In genomic region chr17:75723201-75723930, GRCh38 we compare ENCODE assay signal across 16 cellular contexts. TPM values are rescaled to one million over a fixed set of nuclear protein-coding genes. Genes with fewer than 3 reads are reported as not detected.
DNase-seq lines count a peak whose midpoint lies in the region; ATAC-seq and TF ChIP-seq lines count a peak whose summit lies in the region.
"Had no signal": no experiment of that assay in that cellular context is flagged by ENCODE, and none has a peak within 500 bp of the region (broad histone marks: within the 10 kb centered on the region; RNA-seq: fewer than 3 reads in every experiment).

No MANE protein-coding gene starts in this region.

- intact Hi-C loops in natural killer cell (cut with micrococcal nuclease) (no loop called here), dorsolateral prefrontal cortex (cut with DNase I) (no loop called here), vagina (cut with DNase I) (no loop called here)

- no peaks in the 10 kb centered on the region for H3K79me2 ChIP-seq in mesendoderm (ENCODE audit: control insufficient read depth, insufficient read depth, low read length)

- TF ChIP-seq CTCF in natural killer cell (IDR thresholded peaks at IDR 0.05) (no peak), dorsolateral prefrontal cortex (IDR thresholded peaks at IDR 0.05 in 54 of 56, conservative IDR thresholded peaks at IDR 0.05 in 2 of 56; ENCODE audit: low read depth in 1 of 56, partially characterized antibody in 56 of 56) (no peak), vagina (IDR thresholded peaks at IDR 0.05) (no peak)

- no peak overlapping the region for H2BK120ac ChIP-seq in mesendoderm (ENCODE audit: low read depth, low read length)

- H3K9me3 ChIP-seq in vagina = no peaks in the 10 kb centered on the region

- no peak overlapping the region for H3K9ac ChIP-seq in mesendoderm (ENCODE audit: low read length)
- H3K9ac ChIP-seq: KMS-11 had no signal

- H3K56ac ChIP-seq in mesendoderm (ENCODE audit: low read length) = peak overlapping the region; percentile 25

- no peak overlapping the region for H2BK5ac ChIP-seq in mesendoderm (ENCODE audit: low read length)

- H3K27ac ChIP-seq in dorsolateral prefrontal cortex = peak overlapping the region in 48 of 59 donors; percentile 5 to 95 (median 69)
- no peak overlapping the region for H3K27ac ChIP-seq in mesendoderm (ENCODE audit: low read depth, low read length)
- peak overlapping the region; percentile 75 for H3K27ac ChIP-seq in vagina
- H3K27ac ChIP-seq: KMS-11 had no signal

- ATAC-seq in natural killer cell = no peak
- no peak for ATAC-seq in natural killer cell treated with Interleukin-12 subunit alpha and Interleukin-12 subunit beta and Interleukin-15 and Interleukin-18, amount 100 ng/mL, for 72 hours
- no peak for ATAC-seq in HG03342 (IDR thresholded peaks at IDR 0.05; ENCODE audit: unreplicated experiment)
- ATAC-seq in HG02973 (IDR thresholded peaks at IDR 0.05; ENCODE audit: unreplicated experiment) = no peak
- ATAC-seq: naive thymus-derived CD8-positive, alpha-beta T cell; stimulated activated naive B cell treated with anti-CD40 and anti-IgM and Interleukin-4, amounts not matched to agents 10 μg/mL and 1 μg/mL and 100 μg/mL, for 72 hours had no signal

- peaks cover 0 to 3% of the 10 kb centered on the region in 2 donors for H3K27me3 Mint-ChIP-seq in natural killer cell (ENCODE audit: low read depth in 2 of 2)
- H3K27me3 Mint-ChIP-seq in natural killer cell treated with Interleukin-12 subunit alpha and Interleukin-12 subunit beta and Interleukin-15 and Interleukin-18, amount 100 ng/mL, for 72 hours = no peaks in the 10 kb centered on the region
- H3K27me3 Mint-ChIP-seq: activated naive CD4-positive, alpha-beta T cell treated with anti-CD3 and anti-CD28 coated beads, Interleukin-2, amount 50 U/mL, for 24 hours had no signal

- no CpG with 5 or more reads among the region's 16 CpGs for WGBS in mesendoderm (ENCODE audit: extremely low coverage, insufficient coverage, low lambda C conversion rate)

- no peak overlapping the region for H3K4me2 ChIP-seq in mesendoderm (ENCODE audit: low read length)
- H3K4me2 ChIP-seq: KMS-11 had no signal

- H3K23ac ChIP-seq in mesendoderm (ENCODE audit: low read length) = no peak overlapping the region

- no peak overlapping the region for H2BK15ac ChIP-seq in mesendoderm (replicated peaks; ENCODE audit: low read depth)

- no peaks in the 10 kb centered on the region for H3K36me3 Mint-ChIP-seq in natural killer cell
- H3K36me3 Mint-ChIP-seq in natural killer cell treated with Interleukin-12 subunit alpha and Interleukin-12 subunit beta and Interleukin-15 and Interleukin-18, amount 100 ng/mL, for 72 hours = no peaks in the 10 kb centered on the region
- H3K36me3 Mint-ChIP-seq: activated naive CD4-positive, alpha-beta T cell treated with anti-CD3 and anti-CD28 coated beads, Interleukin-2, amount 50 U/mL, for 24 hours; naive thymus-derived CD8-positive, alpha-beta T cell; stimulated activated naive B cell treated with anti-CD40 and anti-IgM and Interleukin-4, amounts not matched to agents 10 μg/mL and 1 μg/mL and 100 μg/mL, for 72 hours had no signal

- H4K8ac ChIP-seq in mesendoderm (ENCODE audit: low read depth, low read length) = no peak overlapping the region

- no peak overlapping the region for H3K4ac ChIP-seq in mesendoderm (ENCODE audit: low read depth, low read length)

- H3K79me1 ChIP-seq in mesendoderm (ENCODE audit: low read length) = no peaks in the 10 kb centered on the region

- no peaks in the 10 kb centered on the region for H3K9me3 Mint-ChIP-seq in natural killer cell
- no peaks in the 10 kb centered on the region for H3K9me3 Mint-ChIP-seq in natural killer cell treated with Interleukin-12 subunit alpha and Interleukin-12 subunit beta and Interleukin-15 and Interleukin-18, amount 100 ng/mL, for 72 hours
- H3K9me3 Mint-ChIP-seq: activated naive CD4-positive, alpha-beta T cell treated with anti-CD3 and anti-CD28 coated beads, Interleukin-2, amount 50 U/mL, for 24 hours; naive thymus-derived CD8-positive, alpha-beta T cell; stimulated activated naive B cell treated with anti-CD40 and anti-IgM and Interleukin-4, amounts not matched to agents 10 μg/mL and 1 μg/mL and 100 μg/mL, for 72 hours had no signal

- no peak overlapping the region for H2AK5ac ChIP-seq in mesendoderm (ENCODE audit: low read length)

- H3K4me1 Mint-ChIP-seq in natural killer cell = peaks cover 0 to 10% of the 10 kb centered on the region in 2 donors
- peaks cover 4 to 6% of the 10 kb centered on the region in 2 donors for H3K4me1 Mint-ChIP-seq in natural killer cell treated with Interleukin-12 subunit alpha and Interleukin-12 subunit beta and Interleukin-15 and Interleukin-18, amount 100 ng/mL, for 72 hours (ENCODE audit: low read depth in 2 of 2)

- peak overlapping the region in 14 of 59 donors; percentile 12 to 72 (median 25) for H3K4me3 ChIP-seq in dorsolateral prefrontal cortex
- no peak overlapping the region for H3K4me3 ChIP-seq in mesendoderm (ENCODE audit: low read length)
- peak overlapping the region; percentile 50 to 63 for H3K4me3 ChIP-seq in vagina

- DNase-seq in natural killer cell (no peak), dorsolateral prefrontal cortex (no peak), mesendoderm (no peak), vagina (ENCODE audit: extremely low spot score in 2 of 2) (no peak), pons (ENCODE audit: low spot score) (no peak)
- no peak for DNase-seq in natural killer cell treated with Interleukin-12 subunit alpha and Interleukin-12 subunit beta and Interleukin-15 and Interleukin-18, amount 100 ng/mL, for 72 hours (ENCODE audit: low spot score)
- DNase-seq: DND-41; effector CD8-positive, alpha-beta T cell; naive thymus-derived CD8-positive, alpha-beta T cell; NCI-H526 treated with DMSO at 0.1 percent for 48 hours; stimulated activated naive B cell treated with anti-CD40 and anti-IgM and Interleukin-4, amounts not matched to agents 10 μg/mL and 1 μg/mL and 100 μg/mL, for 72 hours; SW 1271 had no signal

- H3K27ac Mint-ChIP-seq in natural killer cell = no peak overlapping the region
- no peak overlapping the region for H3K27ac Mint-ChIP-seq in natural killer cell treated with Interleukin-12 subunit alpha and Interleukin-12 subunit beta and Interleukin-15 and Interleukin-18, amount 100 ng/mL, for 72 hours
- H3K27ac Mint-ChIP-seq: activated naive CD4-positive, alpha-beta T cell treated with anti-CD3 and anti-CD28 coated beads, Interleukin-2, amount 50 U/mL, for 24 hours; stimulated activated naive B cell treated with anti-CD40 and anti-IgM and Interleukin-4, amounts not matched to agents 10 μg/mL and 1 μg/mL and 100 μg/mL, for 72 hours had no signal

- H3K18ac ChIP-seq in mesendoderm (ENCODE audit: low read length) = no peak overlapping the region

- H3K27me3 ChIP-seq in dorsolateral prefrontal cortex (peaks cover 0 to 36% (median 11%) of the 10 kb centered on the region in 45 donors), mesendoderm (ENCODE audit: insufficient read depth, low read length, poor library complexity) (peaks cover 5% of the 10 kb centered on the region), vagina (no peaks in the 10 kb centered on the region)

- no peak overlapping the region for H4K5ac ChIP-seq in mesendoderm (ENCODE audit: low read length)

- H3K4me1 ChIP-seq in mesendoderm (ENCODE audit: control insufficient read depth, low read depth, low read length) (no peaks in the 10 kb centered on the region), vagina (peaks cover 21% of the 10 kb centered on the region)

- H3K4me3 Mint-ChIP-seq in natural killer cell = peak overlapping the region; percentile 17
- H3K4me3 Mint-ChIP-seq in natural killer cell treated with Interleukin-12 subunit alpha and Interleukin-12 subunit beta and Interleukin-15 and Interleukin-18, amount 100 ng/mL, for 72 hours = no peak overlapping the region
- H3K4me3 Mint-ChIP-seq: activated naive CD4-positive, alpha-beta T cell treated with anti-CD3 and anti-CD28 coated beads, Interleukin-2, amount 50 U/mL, for 24 hours; stimulated activated naive B cell treated with anti-CD40 and anti-IgM and Interleukin-4, amounts not matched to agents 10 μg/mL and 1 μg/mL and 100 μg/mL, for 72 hours had no signal

- no peak for TF ChIP-seq POLR2A in vagina (IDR thresholded peaks at IDR 0.05)

- no peaks in the 10 kb centered on the region for H3K36me3 ChIP-seq in mesendoderm (ENCODE audit: control insufficient read depth, insufficient read depth, low read length)
- H3K36me3 ChIP-seq in vagina = no peaks in the 10 kb centered on the region

RNA-seq across cellular contexts. Expression of gene ITGB4, which starts 2.1 kb away (rescaled TPM):
- total RNA-seq in natural killer cell = 1 to 10 TPM in 1 of 3 donors, under 1 TPM in 2; 0.38 to 1.0 (median 0.68) TPM
- total RNA-seq in natural killer cell treated with Interleukin-12 subunit alpha and Interleukin-12 subunit beta and Interleukin-15 and Interleukin-18, amount 100 ng/mL, for 72 hours = under 1 TPM in 1 of 2 donors, not detected in 1; 0.90 TPM
- total RNA-seq in dorsolateral prefrontal cortex = 100 to 1,000 TPM in 39 of 120 experiments, 10 to 100 TPM in 81; 27.8 to 292 (median 83.1) TPM
- 1.0 TPM for polyA plus RNA-seq in mesendoderm (2013, experiment 1 of 2)
- polyA plus RNA-seq in mesendoderm (2013, experiment 2 of 2) = 1.4 TPM
- 169 TPM for total RNA-seq in vagina

RNA-seq across cellular contexts. Expression of gene GALK1, which starts 41.6 kb away (rescaled TPM):
- total RNA-seq in natural killer cell (10 to 100 TPM; 11.9 to 15.9 (median 12.6) TPM), dorsolateral prefrontal cortex (10 to 100 TPM in 114 of 120 experiments, 1 to 10 TPM in 6; 6.0 to 32.0 (median 16.1) TPM), vagina (18.4 TPM)
- total RNA-seq in natural killer cell treated with Interleukin-12 subunit alpha and Interleukin-12 subunit beta and Interleukin-15 and Interleukin-18, amount 100 ng/mL, for 72 hours = 10 to 100 TPM; 13.7 to 31.1 TPM
- polyA plus RNA-seq in mesendoderm (2013, experiment 1 of 2) = 11.8 TPM
- 10.8 TPM for polyA plus RNA-seq in mesendoderm (2013, experiment 2 of 2)

RNA-seq across cellular contexts. Expression of gene SAP30BP, which starts 56.2 kb away (rescaled TPM):
- total RNA-seq in natural killer cell (100 to 1,000 TPM; 234 to 246 (median 240) TPM), dorsolateral prefrontal cortex (100 to 1,000 TPM in 23 of 120 experiments, 10 to 100 TPM in 97; 65.3 to 160 (median 88.1) TPM), vagina (79.1 TPM)
- total RNA-seq in natural killer cell treated with Interleukin-12 subunit alpha and Interleukin-12 subunit beta and Interleukin-15 and Interleukin-18, amount 100 ng/mL, for 72 hours = 100 to 1,000 TPM; 129 TPM
- polyA plus RNA-seq in mesendoderm (2013, experiment 1 of 2) = 68.5 TPM
- 69.7 TPM for polyA plus RNA-seq in mesendoderm (2013, experiment 2 of 2)

RNA-seq across cellular contexts. Expression of gene RECQL5, which starts 56.4 kb away (rescaled TPM):
- total RNA-seq in natural killer cell (10 to 100 TPM; 33.4 to 39.1 (median 34.3) TPM), dorsolateral prefrontal cortex (10 to 100 TPM; 31.3 to 74.3 (median 47.5) TPM), vagina (44.0 TPM)
- total RNA-seq in natural killer cell treated with Interleukin-12 subunit alpha and Interleukin-12 subunit beta and Interleukin-15 and Interleukin-18, amount 100 ng/mL, for 72 hours = 10 to 100 TPM; 32.6 to 59.7 TPM
- polyA plus RNA-seq in mesendoderm (2013, experiment 1 of 2) = 12.6 TPM
- polyA plus RNA-seq in mesendoderm (2013, experiment 2 of 2) = 11.4 TPM

Comparison
In these comparisons a context has a peak if more than half of its experiments do, and no peak if none do; other contexts are left out.
1. RNA of gene ITGB4, which starts 2.1 kb away (total RNA-seq): 169 TPM in vagina (single experiment) and 27.8 to 292 TPM in dorsolateral prefrontal cortex; 0.90 TPM in natural killer cell treated with Interleukin-12 subunit alpha and Interleukin-12 subunit beta and Interleukin-15 and Interleukin-18, amount 100 ng/mL, for 72 hours and 0.38 to 1.0 TPM in natural killer cell; every median in the first group is over 10 times any median in the second.